In the genomic region with DNA sequence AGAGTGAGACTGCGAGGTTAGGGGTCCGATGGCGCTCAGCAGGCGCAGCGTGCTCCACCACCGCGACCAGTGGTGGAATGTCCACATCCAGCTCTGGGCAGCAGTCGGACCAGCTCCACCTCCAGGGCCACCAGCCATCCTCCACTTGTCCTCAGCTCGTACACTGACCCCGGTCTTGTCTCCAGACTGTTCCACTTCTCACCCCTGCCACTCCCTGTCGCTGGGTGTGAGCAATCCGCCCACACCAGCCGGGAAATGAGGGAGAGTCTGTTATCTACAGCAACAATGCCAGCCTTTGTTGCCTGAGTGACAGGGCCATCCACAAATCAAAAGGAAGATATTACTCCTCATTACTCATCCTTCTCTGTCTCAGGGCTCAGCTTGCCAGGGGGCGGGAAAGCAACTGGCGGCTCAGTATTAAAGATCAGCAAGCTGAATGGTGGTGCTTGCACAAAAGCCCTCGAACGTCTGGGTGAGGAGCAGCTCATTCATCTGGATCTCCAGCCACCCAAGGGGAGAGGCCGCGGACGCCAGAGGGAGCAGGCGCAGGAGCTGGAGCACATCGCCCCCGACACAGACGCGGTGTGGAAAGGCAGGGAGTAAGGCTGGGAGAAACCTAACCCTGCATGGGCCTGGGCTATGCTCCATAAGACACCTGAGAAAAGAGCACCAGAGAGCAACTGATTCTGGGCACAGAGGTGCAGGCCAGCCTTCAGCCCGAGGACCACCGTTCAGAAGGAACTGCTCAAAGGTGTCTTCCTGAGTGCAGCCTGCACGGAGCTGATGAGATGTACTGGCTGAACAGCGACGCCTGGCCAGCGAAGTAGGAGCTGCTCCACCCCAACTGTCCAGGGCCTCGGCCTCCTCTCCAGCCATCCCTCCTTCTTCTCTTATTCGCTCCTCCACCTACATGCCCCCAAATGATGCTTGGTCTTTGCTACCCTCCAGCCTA, we compare ENCODE assay signal across 9 cellular contexts. TPM values are rescaled to one million over a fixed set of nuclear protein-coding genes. Genes with fewer than 3 reads are reported as not detected.
DNase-seq lines count a peak whose midpoint lies in the region; ATAC-seq and TF ChIP-seq lines count a peak whose summit lies in the region.
"Had no signal": no experiment of that assay in that cellular context is flagged by ENCODE, and none has a peak within 500 bp of the region (broad histone marks: within the 10 kb centered on the region; RNA-seq: fewer than 3 reads in every experiment).

No MANE protein-coding gene starts in this region.

- intact Hi-C loops in testis (cut with DNase I; ENCODE audit: low total_unique reads), result loop anchor here (10.0 kb wide), 1 partner anchor 210 kb away; no protein-coding TSS in a partner anchor
- intact Hi-C loops in lower leg skin (cut with DNase I; ENCODE audit: low total_unique reads), result no loop called here

- H3K4me2 ChIP-seq in mesenchymal stem cell (ENCODE audit: low read length, poor library complexity, severe bottlenecking), result no peak overlapping the region

- no peak overlapping the region for H3K4me3 ChIP-seq in testis
- no peak overlapping the region for H3K4me3 ChIP-seq in lower leg skin (ENCODE audit: low read depth, poor library complexity, severe bottlenecking)
- H3K4me3 ChIP-seq in mesenchymal stem cell (ENCODE audit: insufficient read depth in 1 of 2, low read depth in 1 of 2, low read length in 2 of 2), result no peak overlapping the region

- no peak for TF ChIP-seq CTCF in testis (IDR thresholded peaks at IDR 0.05)
- no peak for TF ChIP-seq CTCF in lower leg skin (IDR thresholded peaks at IDR 0.05)

- H3K4me1 ChIP-seq in testis, result no peaks in the 10 kb centered on the region
- no peaks in the 10 kb centered on the region for H3K4me1 ChIP-seq in mesenchymal stem cell (ENCODE audit: control insufficient read depth, insufficient read depth, low read depth, low read length)

- no peak overlapping the region for H2BK5ac ChIP-seq in mesenchymal stem cell (ENCODE audit: low read depth, low read length, poor library complexity, severe bottlenecking)

- H4K8ac ChIP-seq in mesenchymal stem cell (ENCODE audit: low read length), result no peak overlapping the region

- TF ChIP-seq POLR2A in testis (IDR thresholded peaks at IDR 0.05), result no peak
- no peak for TF ChIP-seq POLR2A in lower leg skin (IDR thresholded peaks at IDR 0.05)

- ATAC-seq in activated naive CD4-positive, alpha-beta T cell treated with anti-CD3 and anti-CD28 coated beads, Interleukin-2, amount 50 U/mL, for 72 hours, result peak; percentile 44 to 50
- peak; percentile 25 to 48 for ATAC-seq in activated T-cell treated with anti-CD3 and anti-CD28 coated beads, Interleukin-2, amount 50 U/mL, for 72 hours (replicated peaks in 1 of 2)
- ATAC-seq in GM21381 (IDR thresholded peaks at IDR 0.05; ENCODE audit: unreplicated experiment), result no peak

- no peaks in the 10 kb centered on the region for H3K27me3 ChIP-seq in testis
- peaks cover 2 to 35% of the 10 kb centered on the region in 2 experiments for H3K27me3 ChIP-seq in mesenchymal stem cell (ENCODE audit: control insufficient read depth in 1 of 2, insufficient read depth in 1 of 2, low read length in 2 of 2)

- DNase-seq in activated naive CD4-positive, alpha-beta T cell treated with anti-CD3 and anti-CD28 coated beads, Interleukin-2, amount 50 U/mL, for 72 hours (ENCODE audit: low spot score in 2 of 2), result no peak
- DNase-seq in activated naive CD4-positive, alpha-beta T cell treated with anti-CD3 and anti-CD28 coated beads, Interleukin-2, amount 50 U/mL, for 16 hours, result no peak
- no peak for DNase-seq in activated T-cell treated with anti-CD3 and anti-CD28 coated beads, Interleukin-2, amount 50 U/mL, for 72 hours
- peak; percentile 76 to 90 for DNase-seq in hippocampal formation (lab: John Stamatoyannopoulos, UW)
- DNase-seq in testis, result peak; percentile 95
- no peak for DNase-seq in lower leg skin (ENCODE audit: low spot score in 2 of 2)
- DNase-seq in mesenchymal stem cell, result no peak
- DNase-seq: DMS153 had no signal

- WGBS in testis, 2 donors, result 70 to 86% methylated on average over 33 of the region's 33 CpGs
- 69 to 71% methylated on average over 33 of the region's 33 CpGs for WGBS in lower leg skin, 2 donors
- WGBS in mesenchymal stem cell, result 89% methylated on average over 33 of the region's 33 CpGs

- no peak overlapping the region for H3K23ac ChIP-seq in mesenchymal stem cell (ENCODE audit: low read length in 2 of 2)

- H3K9ac ChIP-seq in mesenchymal stem cell (ENCODE audit: low read length), result no peak overlapping the region

- H3K9me3 Mint-ChIP-seq in activated naive CD4-positive, alpha-beta T cell treated with anti-CD3 and anti-CD28 coated beads, Interleukin-2, amount 50 U/mL, for 72 hours, result no peaks in the 10 kb centered on the region
- H3K9me3 Mint-ChIP-seq in activated T-cell treated with anti-CD3 and anti-CD28 coated beads, Interleukin-2, amount 50 U/mL, for 72 hours, result no peaks in the 10 kb centered on the region

- H4K91ac ChIP-seq in mesenchymal stem cell (ENCODE audit: low read length), result no peak overlapping the region

- H3K14ac ChIP-seq in mesenchymal stem cell (ENCODE audit: low read length in 2 of 2), result no peak overlapping the region

- H3K36me3 ChIP-seq in testis (ENCODE audit: low read depth, missing control alignments), result peaks cover 3% of the 10 kb centered on the region
- no peaks in the 10 kb centered on the region for H3K36me3 ChIP-seq in mesenchymal stem cell (ENCODE audit: control insufficient read depth in 1 of 2, insufficient read depth in 2 of 2, low read depth in 1 of 2, low read length in 2 of 2)

- H3K4ac ChIP-seq in mesenchymal stem cell (ENCODE audit: low read depth in 1 of 2, low read length in 2 of 2), result no peak overlapping the region

- H3K18ac ChIP-seq in mesenchymal stem cell (ENCODE audit: low read depth in 1 of 2, low read length in 2 of 2), result no peak overlapping the region

- H3K4me1 Mint-ChIP-seq in activated T-cell treated with anti-CD3 and anti-CD28 coated beads, Interleukin-2, amount 50 U/mL, for 72 hours (ENCODE audit: low read depth), result peaks cover 13% of the 10 kb centered on the region

- H3K27me3 Mint-ChIP-seq in activated T-cell treated with anti-CD3 and anti-CD28 coated beads, Interleukin-2, amount 50 U/mL, for 72 hours (ENCODE audit: low read depth), result no peaks in the 10 kb centered on the region

- H2AK5ac ChIP-seq in mesenchymal stem cell (ENCODE audit: low read length, severe bottlenecking), result no peak overlapping the region

- H2AFZ ChIP-seq in mesenchymal stem cell (ENCODE audit: low read depth, low read length), result no peak overlapping the region

- no peaks in the 10 kb centered on the region for H3K79me1 ChIP-seq in mesenchymal stem cell (replicated peaks; ENCODE audit: low read length, poor library complexity, severe bottlenecking)

- no peak overlapping the region for H2BK12ac ChIP-seq in mesenchymal stem cell (ENCODE audit: low read length in 2 of 2)

- H3K27ac Mint-ChIP-seq in activated naive CD4-positive, alpha-beta T cell treated with anti-CD3 and anti-CD28 coated beads, Interleukin-2, amount 50 U/mL, for 72 hours, result peak overlapping the region in 1 of 2 donors; percentile 65
- no peak overlapping the region for H3K27ac Mint-ChIP-seq in activated T-cell treated with anti-CD3 and anti-CD28 coated beads, Interleukin-2, amount 50 U/mL, for 72 hours

- no peak overlapping the region for H2BK120ac ChIP-seq in mesenchymal stem cell (ENCODE audit: low read depth, low read length)

- no peak overlapping the region for H2BK15ac ChIP-seq in mesenchymal stem cell (ENCODE audit: low read depth, poor library complexity, severe bottlenecking)

- H3K27ac ChIP-seq in testis (no peak overlapping the region), mesenchymal stem cell (ENCODE audit: low read length, poor library complexity, severe bottlenecking) (no peak overlapping the region)

- H3K9me3 ChIP-seq in testis (no peaks in the 10 kb centered on the region), mesenchymal stem cell (ENCODE audit: control insufficient read depth, low read length) (no peaks in the 10 kb centered on the region)

- H3K36me3 Mint-ChIP-seq in activated naive CD4-positive, alpha-beta T cell treated with anti-CD3 and anti-CD28 coated beads, Interleukin-2, amount 50 U/mL, for 72 hours, result peaks cover 17 to 21% of the 10 kb centered on the region in 2 donors
- peaks cover 4 to 13% of the 10 kb centered on the region in 2 donors for H3K36me3 Mint-ChIP-seq in activated T-cell treated with anti-CD3 and anti-CD28 coated beads, Interleukin-2, amount 50 U/mL, for 72 hours (ENCODE audit: insufficient read depth in 2 of 2)

- no peak overlapping the region for H3K4me3 Mint-ChIP-seq in activated T-cell treated with anti-CD3 and anti-CD28 coated beads, Interleukin-2, amount 50 U/mL, for 72 hours

RNA-seq across cellular contexts. Expression of a gene that starts 21.9 kb away (rescaled TPM):
- total RNA-seq in activated naive CD4-positive, alpha-beta T cell treated with anti-CD3 and anti-CD28 coated beads, Interleukin-2, amount 50 U/mL, for 72 hours, result 100 to 1,000 TPM; 119 TPM
- 10 to 100 TPM; 81.8 to 87.0 TPM for total RNA-seq in activated T-cell treated with anti-CD3 and anti-CD28 coated beads, Interleukin-2, amount 50 U/mL, for 72 hours
- 100 to 1,000 TPM in 1 of 2 donors, 10 to 100 TPM in 1; 71.9 to 119 TPM for total RNA-seq in testis
- 16.8 TPM for polyA plus RNA-seq in testis (ENCODE audit: insufficient read depth, low read depth, low replicate concordance)
- total RNA-seq in lower leg skin, result 10 to 100 TPM in 1 of 4 donors, 1 to 10 TPM in 3; 5.2 to 14.5 (median 8.0) TPM
- polyA plus RNA-seq in mesenchymal stem cell (2013, experiment 1 of 2), result not detected
- not detected for polyA plus RNA-seq in mesenchymal stem cell (2013, experiment 2 of 2)

Comparison
In these comparisons a context has a peak if more than half of its experiments do, and no peak if none do; other contexts are left out.
1. DNase-seq: peak in hippocampal formation (2 of 2) and testis (single experiment); none in activated naive CD4-positive, alpha-beta T cell treated with anti-CD3 and anti-CD28 coated beads, Interleukin-2, amount 50 U/mL, for 72 hours (0 of 2), activated naive CD4-positive, alpha-beta T cell treated with anti-CD3 and anti-CD28 coated beads, Interleukin-2, amount 50 U/mL, for 16 hours (single experiment), activated T-cell treated with anti-CD3 and anti-CD28 coated beads, Interleukin-2, amount 50 U/mL, for 72 hours (0 of 2), lower leg skin (0 of 2) and mesenchymal stem cell (single experiment).
2. RNA of a gene that starts 21.9 kb away (total RNA-seq): 71.9 to 119 TPM in testis, 119 TPM in activated naive CD4-positive, alpha-beta T cell treated with anti-CD3 and anti-CD28 coated beads, Interleukin-2, amount 50 U/mL, for 72 hours and 81.8 to 87.0 TPM in activated T-cell treated with anti-CD3 and anti-CD28 coated beads, Interleukin-2, amount 50 U/mL, for 72 hours; 5.2 to 14.5 TPM in lower leg skin; every median in the first group is over 4 times any median in the second.